In genomic region chr5:171531638-171532037, GRCh38 we compare ENCODE assay signal across 19 cellular contexts.
"Had no signal": no experiment of that assay in that cellular context is flagged by ENCODE, and none has a peak within 500 bp of the region (broad histone marks: within the 10 kb centered on the region; RNA-seq: fewer than 3 reads in every experiment).

No MANE protein-coding gene starts in this region.

- DNase-seq: occipital lobe; ovary; posterior cingulate gyrus; psoas muscle; right cardiac atrium; sigmoid colon; small intestine; stimulated activated CD4-positive, alpha-beta T cell treated with anti-CD3 and anti-CD28 coated beads, Interleukin-15, amount 100 ng/mL, for 24 hours; stimulated activated CD4-positive, alpha-beta T cell treated with anti-CD3 and anti-CD28 coated beads, Interleukin-2, amount 100 ng/mL, for 24 hours; stimulated activated CD4-positive, alpha-beta T cell treated with anti-CD3 and anti-CD28 coated beads, Interleukin-2, amount 100 ng/mL, for 48 hours; stimulated activated CD4-positive, alpha-beta T cell treated with anti-CD3 and anti-CD28 coated beads, Interleukin-4, amount 100 ng/mL, for 24 hours; stimulated activated naive B cell treated with anti-CD40 and anti-IgM and Interleukin-4, amounts not matched to agents 10 μg/mL and 1 μg/mL and 100 μg/mL, for 72 hours; stimulated activated naive CD4-positive, alpha-beta T cell treated with Interleukin-2 at 50 U/mL for 16 hours; stomach; thyroid gland; trophoblast cell; upper lobe of left lung had no signal

- ATAC-seq: psoas muscle; right lobe of liver; stimulated activated effector memory CD8-positive, alpha-beta T cell treated with anti-CD3 and anti-CD28 coated beads, Interleukin-12 subunit alpha, Interleukin-12 subunit beta, amount 100 ng/mL, for 72 hours; stimulated activated naive B cell treated with anti-CD40 and anti-IgM and Interleukin-4, amounts not matched to agents 10 μg/mL and 1 μg/mL and 100 μg/mL, for 72 hours had no signal
